10 cellular contexts compared by ENCODE assay signal in the genomic region with DNA sequence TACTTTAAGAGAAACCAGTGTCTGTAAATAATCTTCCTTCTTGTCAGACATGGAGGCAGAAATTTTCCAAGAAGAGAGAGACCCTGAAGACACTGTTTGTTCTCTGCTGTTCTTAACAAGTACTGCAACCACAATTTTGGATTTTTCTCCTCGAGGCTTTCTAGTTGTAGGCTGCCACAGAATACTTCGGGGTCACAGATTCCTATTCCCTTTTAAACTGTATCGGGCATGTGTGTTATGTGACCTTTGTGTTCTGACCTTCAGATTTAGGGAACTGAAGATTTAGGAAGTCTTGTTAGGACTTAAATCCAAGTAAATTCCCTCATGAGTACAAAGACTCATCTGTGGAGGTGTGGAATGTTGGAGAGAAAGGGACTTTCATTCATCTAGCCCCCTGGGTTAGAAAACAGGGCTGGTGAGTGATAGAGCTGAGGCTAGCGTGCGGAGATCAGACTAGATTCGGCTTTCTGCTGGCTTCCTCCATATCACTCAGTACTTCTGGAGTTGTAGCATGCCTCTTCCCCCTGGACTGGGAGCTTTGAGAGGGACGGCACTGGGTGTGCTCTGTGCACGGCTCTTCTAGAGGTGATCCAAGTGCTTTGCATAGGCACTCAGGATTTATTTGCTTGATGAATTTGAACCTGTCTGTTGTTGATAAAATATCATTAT.
DNase-seq lines count a peak whose midpoint lies in the region; ATAC-seq and TF ChIP-seq lines count a peak whose summit lies in the region.
"Had no signal": no experiment of that assay in that cellular context is flagged by ENCODE, and none has a peak within 500 bp of the region (broad histone marks: within the 10 kb centered on the region; RNA-seq: fewer than 3 reads in every experiment).

No MANE protein-coding gene starts in this region.

- no peaks in the 10 kb centered on the region for H3K9me3 ChIP-seq in gastrocnemius medialis

- H3K36me3 Mint-ChIP-seq in HFFc6 (ENCODE audit: low read depth), result 0 out of 2 replicates have a peak, but pooled peaks cover 4% of the 10 kb centered on the region
- peaks cover 5% of the 10 kb centered on the region for H3K36me3 Mint-ChIP-seq in activated naive CD8-positive, alpha-beta T cell treated with anti-CD3 and anti-CD28 coated beads for 36 hours
- H3K36me3 Mint-ChIP-seq in activated CD4-positive, alpha-beta memory T cell treated with anti-CD3 and anti-CD28 coated beads, Interleukin-2, amount 10 ng/mL, durations not matched to agents 7 days and 5 days (ENCODE audit: low read depth), result peaks cover 2% of the 10 kb centered on the region

- TF ChIP-seq CTCF in HFFc6 (IDR thresholded peaks at IDR 0.05), result 0 out of 2 replicates have a peak, but pooled peaks have one; percentile 9
- TF ChIP-seq CTCF in gastrocnemius medialis (IDR thresholded peaks at IDR 0.05 in 4 of 5, conservative IDR thresholded peaks at IDR 0.05 in 1 of 5), result no peak

- POLR2A ChIA-PET in activated CD4-positive, alpha-beta memory T cell treated with anti-CD3 and anti-CD28 coated beads, Interleukin-2, amount 10 ng/mL, durations not matched to agents 7 days and 5 days (lab: Charles Lee), result no interaction called here

- peaks cover 49% of the 10 kb centered on the region for H3K4me1 Mint-ChIP-seq in HFFc6 (ENCODE audit: low read depth)
- peaks cover 39% of the 10 kb centered on the region for H3K4me1 Mint-ChIP-seq in activated naive CD8-positive, alpha-beta T cell treated with anti-CD3 and anti-CD28 coated beads for 36 hours
- H3K4me1 Mint-ChIP-seq in activated CD4-positive, alpha-beta memory T cell treated with anti-CD3 and anti-CD28 coated beads, Interleukin-2, amount 10 ng/mL, durations not matched to agents 7 days and 5 days, result peaks cover 15% of the 10 kb centered on the region

- no peak for DNase-seq in HFFc6
- DNase-seq in activated naive CD8-positive, alpha-beta T cell treated with anti-CD3 and anti-CD28 coated beads for 36 hours, result no peak
- DNase-seq in left ventricle myocardium superior, result no peak
- no peak for DNase-seq in gastrocnemius medialis
- DNase-seq in NCI-H510A treated with DMSO at 0.1 percent for 48 hours (lab: John Stamatoyannopoulos, UW), result no peak
- no peak for DNase-seq in GF-D8 (lab: John Stamatoyannopoulos, UW)
- no peak for DNase-seq in islet precursor cell
- DNase-seq in activated CD4-positive, alpha-beta memory T cell treated with anti-CD3 and anti-CD28 coated beads, Interleukin-2, amount 10 ng/mL, durations not matched to agents 7 days and 5 days, result no peak
- DNase-seq: H9 had no signal

- peak overlapping the region; percentile 49; the same call in 1 of the 2 replicates for H3K4me3 Mint-ChIP-seq in HFFc6
- H3K4me3 Mint-ChIP-seq in activated naive CD8-positive, alpha-beta T cell treated with anti-CD3 and anti-CD28 coated beads for 36 hours, result no peak overlapping the region
- no peak overlapping the region for H3K4me3 Mint-ChIP-seq in activated CD4-positive, alpha-beta memory T cell treated with anti-CD3 and anti-CD28 coated beads, Interleukin-2, amount 10 ng/mL, durations not matched to agents 7 days and 5 days
- H3K4me3 Mint-ChIP-seq: H9 had no signal

- H3K27me3 Mint-ChIP-seq in HFFc6 (ENCODE audit: insufficient read depth), result no peaks in the 10 kb centered on the region
- no peaks in the 10 kb centered on the region for H3K27me3 Mint-ChIP-seq in activated naive CD8-positive, alpha-beta T cell treated with anti-CD3 and anti-CD28 coated beads for 36 hours
- H3K27me3 Mint-ChIP-seq in activated CD4-positive, alpha-beta memory T cell treated with anti-CD3 and anti-CD28 coated beads, Interleukin-2, amount 10 ng/mL, durations not matched to agents 7 days and 5 days, result no peaks in the 10 kb centered on the region

- H3K4me1 ChIP-seq in gastrocnemius medialis, result peaks cover 21 to 28% of the 10 kb centered on the region in 2 donors

- peak; percentile 80 for ATAC-seq in left ventricle myocardium superior
- ATAC-seq in gastrocnemius medialis, result peak in 1 of 2 donors; percentile 59
- ATAC-seq: SK-N-SH treated with all-trans-retinoic acid at 6 μM for 48 hours had no signal

- in situ Hi-C loops in gastrocnemius medialis (cut with MboI; ENCODE audit: low sequenced_read_pairs in 4 of 4), result no loop called here

- H3K27ac Mint-ChIP-seq in HFFc6, result peak overlapping the region; percentile 78; the same call in 1 of the 2 replicates
- peak overlapping the region; percentile 90 for H3K27ac Mint-ChIP-seq in activated naive CD8-positive, alpha-beta T cell treated with anti-CD3 and anti-CD28 coated beads for 36 hours
- H3K27ac Mint-ChIP-seq in activated CD4-positive, alpha-beta memory T cell treated with anti-CD3 and anti-CD28 coated beads, Interleukin-2, amount 10 ng/mL, durations not matched to agents 7 days and 5 days, result no peak overlapping the region
- H3K27ac Mint-ChIP-seq: H9 had no signal

- CTCF ChIA-PET in activated CD4-positive, alpha-beta memory T cell treated with anti-CD3 and anti-CD28 coated beads, Interleukin-2, amount 10 ng/mL, durations not matched to agents 7 days and 5 days (lab: Charles Lee), result interaction anchor here (1.5 kb wide), 1 partner anchor 650 kb away, joined by 4 read pairs; no protein-coding TSS in a partner anchor

- no peak overlapping the region for H3K4me3 ChIP-seq in gastrocnemius medialis

- no peaks in the 10 kb centered on the region for H3K27me3 ChIP-seq in gastrocnemius medialis

- intact Hi-C loops in left ventricle myocardium superior (cut with micrococcal nuclease) (no loop called here), gastrocnemius medialis (cut with DNase I; ENCODE audit: low total_unique reads) (no loop called here)

- no peak for TF ChIP-seq POLR2A in gastrocnemius medialis (IDR thresholded peaks at IDR 0.05)

- H3K9me3 Mint-ChIP-seq in HFFc6, result no peaks in the 10 kb centered on the region
- peaks cover 2% of the 10 kb centered on the region for H3K9me3 Mint-ChIP-seq in activated naive CD8-positive, alpha-beta T cell treated with anti-CD3 and anti-CD28 coated beads for 36 hours
- peaks cover 3% of the 10 kb centered on the region for H3K9me3 Mint-ChIP-seq in activated CD4-positive, alpha-beta memory T cell treated with anti-CD3 and anti-CD28 coated beads, Interleukin-2, amount 10 ng/mL, durations not matched to agents 7 days and 5 days
- H3K9me3 Mint-ChIP-seq: H9 had no signal

- H3K27ac ChIP-seq in gastrocnemius medialis, result peak overlapping the region; percentile 37 to 49 (median 46)

- no peaks in the 10 kb centered on the region for H3K36me3 ChIP-seq in gastrocnemius medialis
